9 cellular contexts compared by ENCODE assay signal in genomic region chr17:75763613-75764416, GRCh38. TPM values are rescaled to one million over a fixed set of nuclear protein-coding genes. Genes with fewer than 3 reads are reported as not detected.
DNase-seq lines count a peak whose midpoint lies in the region; ATAC-seq, FAIRE-seq and TF ChIP-seq lines count a peak whose summit lies in the region.
"Had no signal": no experiment of that assay in that cellular context is flagged by ENCODE, and none has a peak within 500 bp of the region (broad histone marks: within the 10 kb centered on the region; RNA-seq: fewer than 3 reads in every experiment).

No MANE protein-coding gene starts in this region.

- WGBS in esophagus squamous epithelium, 2 donors = no CpG with 5 or more reads among the region's 16 CpGs
- 60 to 69% methylated on average over 16 of the region's 16 CpGs for WGBS in pancreas, 2 donors

- in situ Hi-C loops in Panc1 (cut with HindIII; ENCODE audit: low pct_unique_long_range_greater_than_20kb, low sequenced_read_pairs) = no loop called here

- TF ChIP-seq CTCF in Calu3 (IDR thresholded peaks at IDR 0.05; ENCODE audit: unreplicated experiment) (no peak), Panc1 (IDR thresholded peaks at IDR 0.05) (no peak), esophagus squamous epithelium (IDR thresholded peaks at IDR 0.05) (no peak), pancreas (IDR thresholded peaks at IDR 0.05) (no peak)

- intact Hi-C loops in Calu3 (cut with micrococcal nuclease; ENCODE audit: unreplicated experiment) = no loop called here
- intact Hi-C loops in Panc1 (cut with micrococcal nuclease; ENCODE audit: unreplicated experiment) = no loop called here
- intact Hi-C loops in esophagus squamous epithelium (cut with DNase I) = no loop called here
- intact Hi-C loops in pancreas (cut with DNase I) = no loop called here

- H3K4me1 ChIP-seq in Panc1 (ENCODE audit: control insufficient read depth, insufficient read depth, low read length) (peaks cover 6% of the 10 kb centered on the region), esophagus squamous epithelium (peaks cover 18 to 44% (median 34%) of the 10 kb centered on the region in 3 donors), pancreas (peaks cover 0 to 8% (median 8%) of the 10 kb centered on the region in 3 donors)

- H3K36me3 ChIP-seq in Panc1 (ENCODE audit: control insufficient read depth, insufficient read depth, low read length) (no peaks in the 10 kb centered on the region), esophagus squamous epithelium (peaks cover 0 to 25% (median under 1%) of the 10 kb centered on the region in 3 donors), pancreas (no peaks in the 10 kb centered on the region)
- H3K36me3 ChIP-seq: adrenal gland had no signal

- H3K9me3 ChIP-seq in Panc1 (ENCODE audit: control insufficient read depth, insufficient read depth, low read depth, low read length) (no peaks in the 10 kb centered on the region), esophagus squamous epithelium (no peaks in the 10 kb centered on the region), pancreas (no peaks in the 10 kb centered on the region)
- H3K9me3 ChIP-seq: adrenal gland had no signal

- CTCF ChIA-PET in Calu3 (lab: Charles Lee) = interaction anchor here (0.7 to 1.8 kb wide), 2 partner anchors 19 to 133 kb away, joined by 3 to 8 read pairs; partner anchors contain the start of gene TRIM65
- CTCF ChIA-PET in Panc1 (lab: Charles Lee) = interaction anchor here (0.9 to 2.1 kb wide), 4 partner anchors 16 to 131 kb away, joined by 3 to 10 read pairs (median 6); a partner anchor contains a TSS

- DNase-seq in Calu3 (no peak), Panc1 (ENCODE audit: low read depth, low spot score) (no peak), esophagus squamous epithelium (lab: John Stamatoyannopoulos, UW) (no peak), pancreas (peak in 3 of 6 donors; percentile 54 to 70 (median 57))
- no peak for DNase-seq in stimulated activated CD4-positive, alpha-beta T cell treated with anti-CD3 and anti-CD28 coated beads, Interleukin-12 subunit alpha, Interleukin-12 subunit beta, amount 100 ng/mL, for 4 hours

- H3K4me3 Mint-ChIP-seq in Calu3 (ENCODE audit: low read depth, unreplicated experiment) = peak overlapping the region; percentile 65

- peak overlapping the region; percentile 51 to 65 for H3K4me3 ChIP-seq in Panc1 (ENCODE audit: low read depth in 2 of 2, low read length in 2 of 2)
- H3K4me3 ChIP-seq in esophagus squamous epithelium = peak overlapping the region; percentile 51 to 85 (median 70)
- peak overlapping the region; percentile 68 to 75 (median 72) for H3K4me3 ChIP-seq in pancreas

- no peak for FAIRE-seq in pancreas (lab: Jason Lieb, UNC)

- H3K27me3 ChIP-seq in Panc1 (ENCODE audit: control insufficient read depth, insufficient read depth, low read length) (no peaks in the 10 kb centered on the region), esophagus squamous epithelium (no peaks in the 10 kb centered on the region), pancreas (no peaks in the 10 kb centered on the region)
- H3K27me3 ChIP-seq: adrenal gland had no signal

- no peaks in the 10 kb centered on the region for H3K27me3 Mint-ChIP-seq in Calu3 (ENCODE audit: unreplicated experiment)

- BruUV-seq in Calu3 (replicated peaks; lab: Mats Ljungman, UMichigan) = no TSS peak
- BruUV-seq in Panc1 (replicated peaks; lab: Mats Ljungman, UMichigan) = no TSS peak

- H3K4me1 Mint-ChIP-seq in Calu3 (ENCODE audit: low read depth, unreplicated experiment) = no peaks in the 10 kb centered on the region

- peak overlapping the region; percentile 60 for H3K27ac Mint-ChIP-seq in Calu3 (ENCODE audit: unreplicated experiment)

- TF ChIP-seq POLR2A in esophagus squamous epithelium (IDR thresholded peaks at IDR 0.05) = no peak

- H3K9me3 Mint-ChIP-seq in Calu3 (ENCODE audit: low read depth, unreplicated experiment) = no peaks in the 10 kb centered on the region

- ATAC-seq in Panc1 (peak; percentile 0; the same call in 1 of the 2 replicates), pancreas (peak; percentile 2 to 30 (median 8)), GM19035 (IDR thresholded peaks at IDR 0.05; ENCODE audit: unreplicated experiment) (no peak), GM21723 (IDR thresholded peaks at IDR 0.05; ENCODE audit: unreplicated experiment) (no peak), HG03175 (IDR thresholded peaks at IDR 0.05; ENCODE audit: unreplicated experiment) (no peak)

- POLR2A ChIA-PET in Panc1 (lab: Charles Lee) = interaction anchor here (1.6 kb wide), 1 partner anchor 12 kb away, joined by 7 read pairs; no protein-coding TSS in a partner anchor

- H3K27ac ChIP-seq in Panc1 (ENCODE audit: low read length) (peak overlapping the region; percentile 79), esophagus squamous epithelium (peak overlapping the region; percentile 73 to 92 (median 88)), pancreas (peak overlapping the region in 3 of 4 donors; percentile 75 to 80 (median 76))

- peaks cover 34% of the 10 kb centered on the region for H3K36me3 Mint-ChIP-seq in Calu3 (ENCODE audit: insufficient read depth, unreplicated experiment)

RNA-seq across cellular contexts. Expression of gene GALK1, which starts 1.2 kb away (rescaled TPM):
- total RNA-seq in Calu3 (2022) (20.4 and 20.5 TPM in 2 replicates), Panc1 (2021; ENCODE audit: unreplicated experiment) (35.8 TPM), esophagus squamous epithelium (10 to 100 TPM; 16.4 to 30.9 (median 20.2) TPM), pancreas (10 to 100 TPM; 18.0 to 23.2 (median 19.6) TPM)
- polyA plus RNA-seq in Panc1 (2012; ENCODE audit: insufficient read length) = 51.2 TPM
- 10 to 100 TPM; 25.5 to 29.8 TPM for polyA plus RNA-seq in pancreas

RNA-seq across cellular contexts. Expression of gene UNK, which starts 20.8 kb away (rescaled TPM):
- 26.0 and 29.7 TPM in 2 replicates for total RNA-seq in Calu3 (2022)
- 32.1 TPM for total RNA-seq in Panc1 (2021; ENCODE audit: unreplicated experiment)
- polyA plus RNA-seq in Panc1 (2012; ENCODE audit: insufficient read length) = 24.3 TPM
- total RNA-seq in esophagus squamous epithelium = 10 to 100 TPM; 14.8 to 27.3 (median 20.4) TPM
- 10 to 100 TPM; 12.8 to 18.0 (median 14.0) TPM for total RNA-seq in pancreas
- polyA plus RNA-seq in pancreas = 10 to 100 TPM; 28.7 to 28.9 TPM

RNA-seq across cellular contexts. Expression of gene ITGB4, which starts 42.6 kb away (rescaled TPM):
- total RNA-seq in Calu3 (2022) = 253 and 301 TPM in 2 replicates
- 100 TPM for total RNA-seq in Panc1 (2021; ENCODE audit: unreplicated experiment)
- 115 TPM for polyA plus RNA-seq in Panc1 (2012; ENCODE audit: insufficient read length)
- 100 to 1,000 TPM in 1 of 4 donors, 10 to 100 TPM in 3; 60.6 to 115 (median 82.3) TPM for total RNA-seq in esophagus squamous epithelium
- 10 to 100 TPM; 16.4 to 50.5 (median 20.3) TPM for total RNA-seq in pancreas
- 10 to 100 TPM; 23.0 to 25.2 TPM for polyA plus RNA-seq in pancreas

Comparison
In these comparisons a context has a peak if more than half of its experiments do, and no peak if none do; other contexts are left out.
1. ATAC-seq: peak in Panc1 (single experiment) and pancreas (4 of 4); none in GM19035 (single experiment), GM21723 (single experiment) and HG03175 (single experiment).
2. Peak in every context shown above with its lines, with median percentiles within 50 percentile points of each other: H3K27ac ChIP-seq and H3K4me3 ChIP-seq.